18 cellular contexts compared by ENCODE assay signal in genomic region chr2:167966367-167966766, GRCh38.
"Had no signal": no experiment of that assay in that cellular context is flagged by ENCODE, and none has a peak within 500 bp of the region (broad histone marks: within the 10 kb centered on the region; RNA-seq: fewer than 3 reads in every experiment).

No MANE protein-coding gene starts in this region.

- H3K27me3 ChIP-seq: body of pancreas, upper lobe of right lung had no signal

- H2AFZ ChIP-seq: parathyroid adenoma had no signal

- H3K4me3 ChIP-seq: body of pancreas, coronary artery, thoracic aorta, upper lobe of right lung had no signal

- ATAC-seq: activated naive CD4-positive, alpha-beta T cell treated with anti-CD3 and anti-CD28 coated beads, Interleukin-2, amount 50 U/mL, for 72 hours; body of pancreas; upper lobe of right lung had no signal

- H3K9me3 Mint-ChIP-seq: activated naive CD4-positive, alpha-beta T cell treated with anti-CD3 and anti-CD28 coated beads, Interleukin-2, amount 50 U/mL, for 72 hours; stimulated activated naive CD8-positive, alpha-beta T cell treated with anti-CD3 and anti-CD28 coated beads, Interleukin-15, Interleukin-2, amounts not matched to agents 100 ng/mL and 50 ng/mL, for 24 hours had no signal

- DNase-seq: activated CD4-positive, alpha-beta T cell treated with anti-CD3 and anti-CD28 coated beads, Interleukin-2, amount 50 U/mL, for 48 hours; activated gamma-delta T cell; activated T-cell treated with anti-CD3 and anti-CD28 coated beads, Interleukin-2, amount 50 U/mL, for 1 hour; amniotic stem cell; body of pancreas; central memory CD4-positive, alpha-beta T cell; foreskin melanocyte; head of caudate nucleus; midbrain; stimulated activated CD4-positive, alpha-beta T cell treated with anti-CD3 and anti-CD28 coated beads, Interleukin-2, amount 100 ng/mL, for 48 hours; SW 1271; upper lobe of right lung had no signal

- H3K4me1 ChIP-seq: body of pancreas, parathyroid adenoma, upper lobe of right lung had no signal

- H3K27ac Mint-ChIP-seq: activated naive CD4-positive, alpha-beta T cell treated with anti-CD3 and anti-CD28 coated beads, Interleukin-2, amount 50 U/mL, for 72 hours; stimulated activated naive CD8-positive, alpha-beta T cell treated with anti-CD3 and anti-CD28 coated beads, Interleukin-15, Interleukin-2, amounts not matched to agents 100 ng/mL and 50 ng/mL, for 24 hours; T-helper 2 cell treated with Interferon-gamma antibody and Interleukin-4, amounts not matched to agents 5 μg/mL and 100 μg/mL, for 36 hours had no signal

- H3K27ac ChIP-seq: body of pancreas, coronary artery, parathyroid adenoma, thoracic aorta, upper lobe of right lung had no signal

- H3K27me3 Mint-ChIP-seq: stimulated activated naive CD8-positive, alpha-beta T cell treated with anti-CD3 and anti-CD28 coated beads, Interleukin-15, Interleukin-2, amounts not matched to agents 100 ng/mL and 50 ng/mL, for 24 hours had no signal

- H3K9me3 ChIP-seq: body of pancreas, thoracic aorta, upper lobe of right lung had no signal

- H3K9ac ChIP-seq: parathyroid adenoma had no signal

- H3K4me3 Mint-ChIP-seq: stimulated activated naive CD8-positive, alpha-beta T cell treated with anti-CD3 and anti-CD28 coated beads, Interleukin-15, Interleukin-2, amounts not matched to agents 100 ng/mL and 50 ng/mL, for 24 hours; T-helper 2 cell treated with Interferon-gamma antibody and Interleukin-4, amounts not matched to agents 5 μg/mL and 100 μg/mL, for 36 hours had no signal

- H3K36me3 ChIP-seq: upper lobe of right lung had no signal
